12 cellular contexts compared by ENCODE assay signal in genomic region chr17:57984936-57985674, GRCh38. TPM values are rescaled to one million over a fixed set of nuclear protein-coding genes. Genes with fewer than 3 reads are reported as not detected.
DNase-seq lines count a peak whose midpoint lies in the region; FAIRE-seq and TF ChIP-seq lines count a peak whose summit lies in the region.
"Had no signal": no experiment of that assay in that cellular context is flagged by ENCODE, and none has a peak within 500 bp of the region (broad histone marks: within the 10 kb centered on the region; RNA-seq: fewer than 3 reads in every experiment).

No MANE protein-coding gene starts in this region.

- CTCF ChIA-PET in endothelial cell of umbilical vein (lab: Charles Lee) = interaction anchor here (0.7 to 3.2 kb wide), 13 partner anchors 9 to 131 kb away, joined by 3 to 46 read pairs (median 13); partner anchors contain the start of gene CUEDC1

- H3K9me1 ChIP-seq in endothelial cell of umbilical vein (replicated peaks; ENCODE audit: control insufficient read depth, extremely low read depth, insufficient read depth, low read length) = no peaks in the 10 kb centered on the region

- no peaks in the 10 kb centered on the region for H3K27me3 Mint-ChIP-seq in osteocyte (ENCODE audit: unreplicated experiment)

- H3K9me2 ChIP-seq in Karpas-422 (replicated peaks; ENCODE audit: insufficient read depth, low read length) = no peaks in the 10 kb centered on the region

- peaks cover 58 to 70% (median 66%) of the 10 kb centered on the region in 10 experiments for H3K4me1 ChIP-seq in BLaER1 treated with 17β-estradiol and CSF1 and Interleukin-3, amounts not matched to agents 10 nM and 100 nM
- peaks cover 52% of the 10 kb centered on the region for H3K4me1 ChIP-seq in Karpas-422 (ENCODE audit: low read length)
- peaks cover 38% of the 10 kb centered on the region for H3K4me1 ChIP-seq in endothelial cell of umbilical vein (ENCODE audit: control insufficient read depth, extremely low read depth, insufficient read depth, low read length)

- no peak for DNase-seq in Karpas-422
- no peak for DNase-seq in endothelial cell of umbilical vein (ENCODE audit: low read depth, low spot score)
- DNase-seq in osteocyte (ENCODE audit: extremely low spot score, unreplicated experiment) = no peak
- DNase-seq in HuH-7.5 (ENCODE audit: low spot score) = no peak
- DNase-seq in NCI-H2107 (lab: John Stamatoyannopoulos, UW) = no peak
- DNase-seq in posterior vena cava (ENCODE audit: low spot score) = no peak
- no peak for DNase-seq in HK-2 (ENCODE audit: unreplicated experiment)
- DNase-seq: aorta; NCI-H2029; stimulated activated CD4-positive, alpha-beta T cell treated with anti-CD3 and anti-CD28 coated beads, Interleukin-2, amount 100 ng/mL, for 48 hours; T-helper 9 cell had no signal

- H2AFZ ChIP-seq in Karpas-422 (ENCODE audit: low read length) (no peak overlapping the region), endothelial cell of umbilical vein (ENCODE audit: low read depth, low read length) (no peak overlapping the region)

- H3K4me3 ChIP-seq in BLaER1 treated with 17β-estradiol and CSF1 and Interleukin-3, amounts not matched to agents 10 nM and 100 nM = peak overlapping the region in 8 of 10 experiments; percentile 22 to 95 (median 92); a peak in 8 of 20 replicates
- H3K4me3 ChIP-seq in Karpas-422 (ENCODE audit: low read length) (no peak overlapping the region), endothelial cell of umbilical vein (replicated peaks in 1 of 3; ENCODE audit: insufficient read depth in 1 of 3, low read depth in 1 of 3, low read length in 3 of 3) (no peak overlapping the region)

- peak overlapping the region; percentile 83 to 94 (median 91) for H3K4me2 ChIP-seq in BLaER1 treated with 17β-estradiol and CSF1 and Interleukin-3, amounts not matched to agents 10 nM and 100 nM
- H3K4me2 ChIP-seq in Karpas-422 (ENCODE audit: low read depth, low read length, poor library complexity, severe bottlenecking) (peak overlapping the region; percentile 92), endothelial cell of umbilical vein (ENCODE audit: insufficient read depth, low read length) (peak overlapping the region; percentile 97)

- H3K27ac Mint-ChIP-seq in osteocyte (ENCODE audit: unreplicated experiment) = peak overlapping the region; percentile 84

- POLR2A ChIA-PET in endothelial cell of umbilical vein (lab: Charles Lee) = interaction anchor here (0.6 to 1.2 kb wide), 2 partner anchors 29 to 98 kb away, joined by 3 to 4 read pairs; partner anchors contain the start of gene DYNLL2

- peak overlapping the region; percentile 5 to 98 (median 96); a peak in 15 of 22 replicates for H3K9ac ChIP-seq in BLaER1 treated with 17β-estradiol and CSF1 and Interleukin-3, amounts not matched to agents 10 nM and 100 nM
- H3K9ac ChIP-seq in Karpas-422 (ENCODE audit: low read length) (peak overlapping the region; percentile 17; the same call in 1 of the 2 replicates), endothelial cell of umbilical vein (replicated peaks; ENCODE audit: extremely low read depth, insufficient read depth, low read length) (peak overlapping the region; percentile 13)

- peaks cover 26% of the 10 kb centered on the region for H3K36me3 Mint-ChIP-seq in osteocyte (ENCODE audit: unreplicated experiment)

- TF ChIP-seq POLR2A in endothelial cell of umbilical vein (IDR thresholded peaks at IDR 0.05; ENCODE audit: low read depth, low read length) = no peak

- BruUV-seq in endothelial cell of umbilical vein (replicated peaks; lab: Mats Ljungman, UMichigan) = no TSS peak

- peak overlapping the region; percentile 70 for H3K4me3 Mint-ChIP-seq in osteocyte (ENCODE audit: unreplicated experiment)

- peaks cover 67 to 74% (median 70%) of the 10 kb centered on the region in 11 experiments for H4K20me1 ChIP-seq in BLaER1 treated with 17β-estradiol and CSF1 and Interleukin-3, amounts not matched to agents 10 nM and 100 nM
- H4K20me1 ChIP-seq in Karpas-422 (ENCODE audit: insufficient read depth, low read depth, low read length) = no peaks in the 10 kb centered on the region; the same call in 1 of the 2 replicates
- H4K20me1 ChIP-seq in endothelial cell of umbilical vein (replicated peaks; ENCODE audit: control insufficient read depth, extremely low read depth, insufficient read depth, low read length) = no peaks in the 10 kb centered on the region

- H3K9me3 ChIP-seq in BLaER1 treated with 17β-estradiol and CSF1 and Interleukin-3, amounts not matched to agents 10 nM and 100 nM (replicated peaks in 1 of 11) = no peaks in the 10 kb centered on the region
- no peaks in the 10 kb centered on the region for H3K9me3 ChIP-seq in Karpas-422 (ENCODE audit: low read length)
- no peaks in the 10 kb centered on the region for H3K9me3 ChIP-seq in endothelial cell of umbilical vein (replicated peaks; ENCODE audit: control insufficient read depth, insufficient read depth, low read length)

- H3K27me3 ChIP-seq in BLaER1 treated with 17β-estradiol and CSF1 and Interleukin-3, amounts not matched to agents 10 nM and 100 nM = no peaks in the 10 kb centered on the region
- H3K27me3 ChIP-seq in Karpas-422 (ENCODE audit: low read length) (no peaks in the 10 kb centered on the region), endothelial cell of umbilical vein (ENCODE audit: control insufficient read depth in 2 of 2, insufficient read depth in 2 of 2, low read length in 2 of 2) (no peaks in the 10 kb centered on the region)

- intact Hi-C loops in endothelial cell of umbilical vein (cut with micrococcal nuclease) (loop anchor here (1.0 to 2.0 kb wide), 2 partner anchors 14 to 31 kb away; no protein-coding TSS in a partner anchor), posterior vena cava (cut with DNase I) (loop anchor here in 1 of 2 donors (5.0 kb wide), 1 partner anchor 33 kb away; no protein-coding TSS in a partner anchor)

- peaks cover 61% of the 10 kb centered on the region for H3K4me1 Mint-ChIP-seq in osteocyte (ENCODE audit: unreplicated experiment)

- H3K79me2 ChIP-seq in Karpas-422 (ENCODE audit: low read length) = peaks cover 72% of the 10 kb centered on the region
- H3K79me2 ChIP-seq in endothelial cell of umbilical vein (ENCODE audit: control insufficient read depth, insufficient read depth, low read length) = peaks cover 69% of the 10 kb centered on the region

- TF ChIP-seq CTCF in endothelial cell of umbilical vein (IDR thresholded peaks at IDR 0.05; ENCODE audit: extremely low read depth in 1 of 2, insufficient read depth in 1 of 2, low read depth in 1 of 2, low read length in 2 of 2) (no peak), osteocyte (IDR thresholded peaks at IDR 0.05) (no peak)

- FAIRE-seq in endothelial cell of umbilical vein (lab: Jason Lieb, UNC) = no peak

- peak overlapping the region in 8 of 11 experiments; percentile 15 to 97 (median 36); a peak in 13 of 22 replicates for H3K27ac ChIP-seq in BLaER1 treated with 17β-estradiol and CSF1 and Interleukin-3, amounts not matched to agents 10 nM and 100 nM
- H3K27ac ChIP-seq in Karpas-422 (ENCODE audit: low read length) = peak overlapping the region; percentile 25
- peak overlapping the region; percentile 44 for H3K27ac ChIP-seq in endothelial cell of umbilical vein (ENCODE audit: insufficient read depth, low read depth, low read length)

- no peaks in the 10 kb centered on the region for H3K9me3 Mint-ChIP-seq in osteocyte (ENCODE audit: unreplicated experiment)

- peaks cover 31 to 56% (median 46%) of the 10 kb centered on the region in 11 experiments for H3K36me3 ChIP-seq in BLaER1 treated with 17β-estradiol and CSF1 and Interleukin-3, amounts not matched to agents 10 nM and 100 nM
- peaks cover 31% of the 10 kb centered on the region; the same call in 1 of the 2 replicates for H3K36me3 ChIP-seq in Karpas-422 (ENCODE audit: insufficient read depth, low read length)
- H3K36me3 ChIP-seq in endothelial cell of umbilical vein (ENCODE audit: control insufficient read depth in 2 of 2, extremely low read depth in 1 of 2, insufficient read depth in 2 of 2, low read length in 2 of 2) = peaks cover 5 to 14% of the 10 kb centered on the region in 2 experiments

- dilution Hi-C loops in endothelial cell of umbilical vein (cut with MboI; ENCODE audit: extremely low pct_ligation_motif_present, low sequenced_read_pairs) = loop anchor here (25.0 kb wide), 1 partner anchor 123 kb away; the partner anchor contains the start of gene MRPS23

RNA-seq across cellular contexts. Expression of gene VEZF1, which starts 2.9 kb away (rescaled TPM):
- total RNA-seq in Karpas-422 (2014; rRNA removed; shearing (Covaris generic); ENCODE audit: low replicate concordance) = 32.6 and 53.4 TPM in 2 replicates
- 58.2 and 59.0 TPM in 2 replicates for total RNA-seq in endothelial cell of umbilical vein
- 26.9 and 27.8 TPM in 2 replicates for polyA plus RNA-seq in endothelial cell of umbilical vein
- polyA plus RNA-seq in endothelial cell of umbilical vein (2011; cell fraction: cytosol; rRNA removed) = 27.0 and 28.4 TPM in 2 replicates
- 31.4 and 38.2 TPM in 2 replicates for polyA plus RNA-seq in endothelial cell of umbilical vein (2011; cell fraction: nucleus; rRNA removed)
- 37.4 and 43.1 TPM in 2 replicates for polyA plus RNA-seq in endothelial cell of umbilical vein (2012)
- 57.0 and 59.8 TPM in 2 replicates for polyA minus RNA-seq in endothelial cell of umbilical vein
- polyA minus RNA-seq in endothelial cell of umbilical vein (2011; cell fraction: cytosol; rRNA and poly(A)+ RNA removed) = 31.0 TPM
- polyA minus RNA-seq in endothelial cell of umbilical vein (2011; cell fraction: nucleus; rRNA and poly(A)+ RNA removed) = 30.9 and 35.3 TPM in 2 replicates
- total RNA-seq in osteocyte = 50.6 and 50.8 TPM in 2 replicates
- 10 to 100 TPM; 56.1 to 61.8 TPM for total RNA-seq in posterior vena cava

RNA-seq across cellular contexts. Expression of gene SRSF1, which starts 21.9 kb away (rescaled TPM):
- total RNA-seq in Karpas-422 (2014; rRNA removed; shearing (Covaris generic); ENCODE audit: low replicate concordance) = 347 and 387 TPM in 2 replicates
- total RNA-seq in endothelial cell of umbilical vein (309 and 316 TPM in 2 replicates), osteocyte (158 and 161 TPM in 2 replicates), posterior vena cava (100 to 1,000 TPM; 120 to 152 TPM)
- 133 and 147 TPM in 2 replicates for polyA plus RNA-seq in endothelial cell of umbilical vein
- 128 and 129 TPM in 2 replicates for polyA plus RNA-seq in endothelial cell of umbilical vein (2011; cell fraction: cytosol; rRNA removed)
- 353 and 457 TPM in 2 replicates for polyA plus RNA-seq in endothelial cell of umbilical vein (2011; cell fraction: nucleus; rRNA removed)
- polyA plus RNA-seq in endothelial cell of umbilical vein (2012) = 229 and 250 TPM in 2 replicates
- 482 and 618 TPM in 2 replicates for polyA minus RNA-seq in endothelial cell of umbilical vein
- 249 TPM for polyA minus RNA-seq in endothelial cell of umbilical vein (2011; cell fraction: cytosol; rRNA and poly(A)+ RNA removed)
- 376 and 579 TPM in 2 replicates for polyA minus RNA-seq in endothelial cell of umbilical vein (2011; cell fraction: nucleus; rRNA and poly(A)+ RNA removed)

RNA-seq across cellular contexts. Expression of gene CUEDC1, which starts 29.9 kb away (rescaled TPM):
- total RNA-seq in Karpas-422 (2014; rRNA removed; shearing (Covaris generic); ENCODE audit: low replicate concordance) = 0.71 and 2.6 TPM in 2 replicates
- total RNA-seq in endothelial cell of umbilical vein (27.7 and 28.5 TPM in 2 replicates), osteocyte (34.7 and 38.4 TPM in 2 replicates), posterior vena cava (10 to 100 TPM; 42.3 to 43.6 TPM)
- polyA plus RNA-seq in endothelial cell of umbilical vein = 15.8 and 16.5 TPM in 2 replicates
- polyA plus RNA-seq in endothelial cell of umbilical vein (2011; cell fraction: cytosol; rRNA removed) = 17.2 and 18.8 TPM in 2 replicates
- polyA plus RNA-seq in endothelial cell of umbilical vein (2011; cell fraction: nucleus; rRNA removed) = 47.0 and 57.2 TPM in 2 replicates
- 17.5 and 21.4 TPM in 2 replicates for polyA plus RNA-seq in endothelial cell of umbilical vein (2012)
- 13.2 and 16.3 TPM in 2 replicates for polyA minus RNA-seq in endothelial cell of umbilical vein
- polyA minus RNA-seq in endothelial cell of umbilical vein (2011; cell fraction: cytosol; rRNA and poly(A)+ RNA removed) = 1.1 TPM
- polyA minus RNA-seq in endothelial cell of umbilical vein (2011; cell fraction: nucleus; rRNA and poly(A)+ RNA removed) = 11.7 and 18.9 TPM in 2 replicates

Comparison
In these comparisons a context has a peak if more than half of its experiments do, and no peak if none do; other contexts are left out.
1. H3K4me3 ChIP-seq: peak in BLaER1 treated with 17β-estradiol and CSF1 and Interleukin-3, amounts not matched to agents 10 nM and 100 nM (8 of 10); none in Karpas-422 (single experiment) and endothelial cell of umbilical vein (0 of 3).
2. H3K9ac ChIP-seq: peak in every context shown above with its lines; median percentile 96 in BLaER1 treated with 17β-estradiol and CSF1 and Interleukin-3, amounts not matched to agents 10 nM and 100 nM; 17 in Karpas-422; 13 in endothelial cell of umbilical vein.
3. Peak in every context shown above with its lines, with median percentiles within 50 percentile points of each other: H3K27ac ChIP-seq and H3K4me2 ChIP-seq.